22 cellular contexts compared by ENCODE assay signal in genomic region chr1:15191785-15192184, GRCh38. TPM values are rescaled to one million over a fixed set of nuclear protein-coding genes. Genes with fewer than 3 reads are reported as not detected.
DNase-seq lines count a peak whose midpoint lies in the region; ATAC-seq, FAIRE-seq and TF ChIP-seq lines count a peak whose summit lies in the region.
"Had no signal": no experiment of that assay in that cellular context is flagged by ENCODE, and none has a peak within 500 bp of the region (broad histone marks: within the 10 kb centered on the region; RNA-seq: fewer than 3 reads in every experiment).

No MANE protein-coding gene starts in this region.

- intact Hi-C loops in body of pancreas (cut with DNase I): no loop called here
- intact Hi-C loops in gastrocnemius medialis (cut with DNase I; ENCODE audit: low total_unique reads): no loop called here

- H3K4me3 ChIP-seq in body of pancreas (no peak overlapping the region), gastrocnemius medialis (no peak overlapping the region)
- H3K4me3 ChIP-seq: GM12878 had no signal

- DNase-seq in CD1c-positive myeloid dendritic cell (ENCODE audit: extremely low spot score) (peak; percentile 82), body of pancreas (no peak), DMS 273 treated with DMSO at 0.1 percent for 48 hours (lab: John Stamatoyannopoulos, UW) (no peak), gastrocnemius medialis (no peak), GM19239 (ENCODE audit: insufficient read length, low spot score) (no peak)
- DNase-seq: CD4-positive, CD25-positive, alpha-beta regulatory T cell; GDM1; Karpas-422; NCI-H1092; NCI-H1417 treated with DMSO at 0.1 percent for 48 hours; NCI-H1694 treated with DMSO at 0.1 percent for 48 hours; NCI-H2081; NCI-H2227 treated with DMSO at 0.1 percent for 48 hours; NCI-H69; SHP77 treated with DMSO at 0.1 percent for 48 hours had no signal

- no peaks in the 10 kb centered on the region for H3K9me3 ChIP-seq in body of pancreas
- no peaks in the 10 kb centered on the region for H3K9me3 ChIP-seq in gastrocnemius medialis

- H3K27ac ChIP-seq in body of pancreas: peak overlapping the region in 3 of 4 donors; percentile 74 to 75 (median 74)
- H3K27ac ChIP-seq in gastrocnemius medialis: no peak overlapping the region

- TF ChIP-seq CTCF in body of pancreas (IDR thresholded peaks at IDR 0.05) (peak in 1 of 7 experiments; percentile 6), nephron (IDR thresholded peaks at IDR 0.05; ENCODE audit: unreplicated experiment in 3 of 3) (no peak), gastrocnemius medialis (IDR thresholded peaks at IDR 0.05 in 4 of 5, conservative IDR thresholded peaks at IDR 0.05 in 1 of 5) (no peak)

- FAIRE-seq in GM19239 (lab: Jason Lieb, UNC): no peak
- FAIRE-seq: GM12878, H1 had no signal

- H3K27me3 Mint-ChIP-seq in nephron (ENCODE audit: low read depth): no peaks in the 10 kb centered on the region

- in situ Hi-C loops in gastrocnemius medialis (cut with MboI; ENCODE audit: low sequenced_read_pairs in 4 of 4): no loop called here

- H3K9me3 Mint-ChIP-seq in nephron: no peaks in the 10 kb centered on the region
- H3K9me3 Mint-ChIP-seq: CD4-positive, CD25-positive, alpha-beta regulatory T cell had no signal

- H3K27me3 ChIP-seq in body of pancreas (no peaks in the 10 kb centered on the region), gastrocnemius medialis (no peaks in the 10 kb centered on the region)

- WGBS in body of pancreas, 2 donors: 49 to 56% methylated on average over 14 of the region's 14 CpGs

- H3K4me1 ChIP-seq in body of pancreas (peaks cover 91% of the 10 kb centered on the region), gastrocnemius medialis (peaks cover 0 to 7% of the 10 kb centered on the region in 2 donors)

- no peak for TF ChIP-seq POLR2A in body of pancreas (IDR thresholded peaks at IDR 0.05)
- TF ChIP-seq POLR2A in gastrocnemius medialis (IDR thresholded peaks at IDR 0.05): no peak

- no peaks in the 10 kb centered on the region for H3K36me3 Mint-ChIP-seq in nephron (ENCODE audit: low read depth)
- H3K36me3 Mint-ChIP-seq: CD4-positive, CD25-positive, alpha-beta regulatory T cell had no signal

- ATAC-seq in body of pancreas (no peak), gastrocnemius medialis (no peak), GM19397 (IDR thresholded peaks at IDR 0.05; ENCODE audit: unreplicated experiment) (no peak)
- ATAC-seq: GM12878, HCT116, Panc1 had no signal

- H3K4me1 Mint-ChIP-seq in nephron: peaks cover 45% of the 10 kb centered on the region
- H3K4me1 Mint-ChIP-seq: B cell; CD4-positive, CD25-positive, alpha-beta regulatory T cell had no signal

- peak overlapping the region; percentile 29 to 94 (median 67) for H3K27ac Mint-ChIP-seq in nephron
- H3K27ac Mint-ChIP-seq: B cell; CD4-positive, CD25-positive, alpha-beta regulatory T cell had no signal

- H3K4me3 Mint-ChIP-seq in nephron: no peak overlapping the region
- H3K4me3 Mint-ChIP-seq: B cell; CD4-positive, CD25-positive, alpha-beta regulatory T cell had no signal

- H3K36me3 ChIP-seq in body of pancreas (replicated peaks in 1 of 2; ENCODE audit: insufficient read depth in 1 of 2, low read depth in 2 of 2) (no peaks in the 10 kb centered on the region), gastrocnemius medialis (no peaks in the 10 kb centered on the region)

RNA-seq across cellular contexts. Expression of gene TMEM51, which starts 38.2 kb away (rescaled TPM):
- total RNA-seq in body of pancreas (10 to 100 TPM; 26.5 to 36.9 TPM), gastrocnemius medialis (1 to 10 TPM in 2 of 4 donors, under 1 TPM in 1, not detected in 1; 0.73 to 2.7 (median 1.8) TPM)
- total RNA-seq: CD4-positive, CD25-positive, alpha-beta regulatory T cell had no signal

RNA-seq across cellular contexts. Expression of gene FHAD1, which starts 55.2 kb away (rescaled TPM):
- total RNA-seq in body of pancreas: 1 to 10 TPM; 2.9 to 4.9 TPM
- total RNA-seq in gastrocnemius medialis: not detected
- total RNA-seq: B cell; CD4-positive, CD25-positive, alpha-beta regulatory T cell had no signal

Comparison
In these comparisons a context has a peak if more than half of its experiments do, and no peak if none do; other contexts are left out.
1. H3K27ac ChIP-seq: peak in body of pancreas (3 of 4); none in gastrocnemius medialis (0 of 4).
2. RNA of gene TMEM51, which starts 38.2 kb away (total RNA-seq): 26.5 to 36.9 TPM in body of pancreas; 0.73 to 2.7 TPM in gastrocnemius medialis; every median in the first group is over 4 times any median in the second.